In the genomic region with DNA sequence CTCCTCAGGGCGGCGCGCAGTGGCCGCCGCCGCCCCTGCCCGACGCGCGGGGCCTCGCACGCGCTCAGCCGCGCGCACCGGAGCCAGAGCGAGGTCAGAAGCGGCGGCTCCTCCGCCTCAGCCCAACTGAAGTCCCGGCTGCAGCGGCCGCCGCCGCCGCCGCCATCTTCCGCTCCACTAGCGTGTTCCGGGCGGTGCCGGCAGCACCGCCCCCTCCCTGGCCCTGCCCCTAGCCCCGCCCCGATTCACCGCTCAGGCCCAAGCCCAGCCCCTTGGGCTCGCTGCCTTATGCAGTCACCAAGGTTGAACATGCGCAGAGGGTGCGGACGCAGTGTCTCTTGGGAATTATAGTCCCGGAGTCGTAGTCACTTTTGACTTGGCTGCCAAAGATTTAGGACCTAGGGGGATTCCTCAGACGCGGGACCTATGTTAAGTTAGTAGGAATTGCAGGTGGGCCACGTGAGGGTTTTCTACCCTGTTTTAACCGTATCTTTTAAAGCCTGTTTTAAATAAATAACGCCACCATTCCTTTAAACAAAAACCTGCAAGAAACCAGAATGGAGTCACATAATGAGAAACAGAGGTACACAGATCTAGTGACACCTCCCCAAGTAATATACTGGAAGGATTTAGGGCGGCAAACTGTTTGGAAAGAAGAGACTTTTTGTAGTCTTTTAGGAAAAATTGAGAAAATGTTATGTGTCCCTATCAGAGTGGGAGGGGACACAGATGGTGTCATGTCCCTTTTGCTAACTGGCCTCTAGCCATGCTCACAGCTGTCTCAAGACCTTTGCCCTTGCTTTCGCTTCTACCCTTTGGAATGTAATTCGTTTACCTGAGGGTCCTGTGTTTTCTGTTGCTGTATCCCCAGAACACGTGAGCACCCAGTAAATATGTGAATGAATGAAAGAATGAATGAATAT, we compare ENCODE assay signal across 8 cellular contexts. TPM values are rescaled to one million over a fixed set of nuclear protein-coding genes. Genes with fewer than 3 reads are reported as not detected.
DNase-seq lines count a peak whose midpoint lies in the region; ATAC-seq and TF ChIP-seq lines count a peak whose summit lies in the region.

A gene with protein sequence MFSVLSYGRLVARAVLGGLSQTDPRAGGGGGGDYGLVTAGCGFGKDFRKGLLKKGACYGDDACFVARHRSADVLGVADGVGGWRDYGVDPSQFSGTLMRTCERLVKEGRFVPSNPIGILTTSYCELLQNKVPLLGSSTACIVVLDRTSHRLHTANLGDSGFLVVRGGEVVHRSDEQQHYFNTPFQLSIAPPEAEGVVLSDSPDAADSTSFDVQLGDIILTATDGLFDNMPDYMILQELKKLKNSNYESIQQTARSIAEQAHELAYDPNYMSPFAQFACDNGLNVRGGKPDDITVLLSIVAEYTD (minus strand): TSS at position 182 of the 923 bp plus-strand sequence. CDS start 287 bp downstream, outside the sequence.

- peak within 1 kb of the TSS; percentile 67 for H3K4me3 ChIP-seq in GM12864 (ENCODE audit: low read depth, low read length)
- peak within 1 kb of the TSS; percentile 87 for H3K4me3 ChIP-seq in SU-DHL-6 (ENCODE audit: insufficient read depth, low read length, poor library complexity, severe bottlenecking)
- H3K4me3 ChIP-seq in thoracic aorta, result peak within 1 kb of the TSS; percentile 82

- POLR2A ChIA-PET in activated naive CD8-positive, alpha-beta T cell treated with anti-CD3 and anti-CD28 coated beads, Interleukin-2, amount 10 ng/mL, durations not matched to agents 7 days and 5 days (lab: Charles Lee), result interaction anchor here (1.2 to 2.6 kb wide), 2 partner anchors 81 to 133 kb away, joined by 3 to 11 read pairs; a partner anchor contains a TSS

- H4K20me1 ChIP-seq in SU-DHL-6 (ENCODE audit: low read depth, low read length), result peaks cover 4% of the 10 kb centered on the region; the same call in 1 of the 2 replicates

- H3K9me2 ChIP-seq in SU-DHL-6 (replicated peaks; ENCODE audit: insufficient read depth, low read length), result no peaks in the 10 kb centered on the region

- peak within 1 kb of the TSS; percentile 94 for H3K4me3 Mint-ChIP-seq in activated naive CD8-positive, alpha-beta T cell treated with anti-CD3 and anti-CD28 coated beads, Interleukin-2, amount 10 ng/mL, durations not matched to agents 7 days and 5 days
- peak within 1 kb of the TSS; percentile 85 for H3K4me3 Mint-ChIP-seq in osteocyte (ENCODE audit: unreplicated experiment)

- peak; percentile 94 for DNase-seq in GM12864 (ENCODE audit: low read depth)
- peak; percentile 96 to 99 (median 98) for DNase-seq in NCI-H1417 (lab: John Stamatoyannopoulos, UW)
- peak; percentile 91 for DNase-seq in activated naive CD8-positive, alpha-beta T cell treated with anti-CD3 and anti-CD28 coated beads, Interleukin-2, amount 10 ng/mL, durations not matched to agents 7 days and 5 days
- peak; percentile 97 to 99 (median 98) for DNase-seq in head of caudate nucleus
- DNase-seq in osteocyte (ENCODE audit: extremely low spot score, unreplicated experiment), result peak; percentile 99
- DNase-seq in thoracic aorta (ENCODE audit: low spot score), result peak; percentile 90

- intact Hi-C loops in head of caudate nucleus (cut with DNase I), result loop anchor here (5.0 kb wide), 2 partner anchors 81 to 116 kb away; a partner anchor contains a TSS

- no peaks in the 10 kb centered on the region for H3K9me3 ChIP-seq in SU-DHL-6 (ENCODE audit: insufficient read depth, low read length)
- no peaks in the 10 kb centered on the region for H3K9me3 ChIP-seq in thoracic aorta

- peaks cover 45% of the 10 kb centered on the region for H3K79me2 ChIP-seq in SU-DHL-6 (ENCODE audit: insufficient read depth, low read length)

- ATAC-seq in HG02678 (IDR thresholded peaks at IDR 0.05; ENCODE audit: unreplicated experiment) (peak; percentile 90), thoracic aorta (ENCODE audit: insufficient number of reproducible peaks, low FRiP score, low read depth) (peak; percentile 97)
- peak; percentile 95 for ATAC-seq in activated naive CD8-positive, alpha-beta T cell treated with anti-CD3 and anti-CD28 coated beads, Interleukin-2, amount 10 ng/mL, durations not matched to agents 7 days and 5 days (ENCODE audit: low read depth)

- H3K36me3 Mint-ChIP-seq in activated naive CD8-positive, alpha-beta T cell treated with anti-CD3 and anti-CD28 coated beads, Interleukin-2, amount 10 ng/mL, durations not matched to agents 7 days and 5 days, result peaks cover 9% of the 10 kb centered on the region
- no peaks in the 10 kb centered on the region for H3K36me3 Mint-ChIP-seq in osteocyte (ENCODE audit: unreplicated experiment)

- H3F3A ChIP-seq in SU-DHL-6 (ENCODE audit: insufficient read depth), result peaks cover 9% of the 10 kb centered on the region; the same call in 1 of the 2 replicates

- H3K36me3 ChIP-seq in SU-DHL-6 (ENCODE audit: low read length) (no peaks in the 10 kb centered on the region), thoracic aorta (no peaks in the 10 kb centered on the region)

- no peaks in the 10 kb centered on the region for H3K9me3 Mint-ChIP-seq in activated naive CD8-positive, alpha-beta T cell treated with anti-CD3 and anti-CD28 coated beads, Interleukin-2, amount 10 ng/mL, durations not matched to agents 7 days and 5 days
- no peaks in the 10 kb centered on the region for H3K9me3 Mint-ChIP-seq in osteocyte (ENCODE audit: unreplicated experiment)

- H3K4me2 ChIP-seq in SU-DHL-6 (ENCODE audit: low read depth, low read length, poor library complexity, severe bottlenecking), result peak within 1 kb of the TSS; percentile 83

- H3K27me3 Mint-ChIP-seq in activated naive CD8-positive, alpha-beta T cell treated with anti-CD3 and anti-CD28 coated beads, Interleukin-2, amount 10 ng/mL, durations not matched to agents 7 days and 5 days, result no peaks in the 10 kb centered on the region
- no peaks in the 10 kb centered on the region for H3K27me3 Mint-ChIP-seq in osteocyte (ENCODE audit: unreplicated experiment)

- H3K27ac ChIP-seq in SU-DHL-6 (ENCODE audit: low read depth, low read length) (peak within 1 kb of the TSS; percentile 51), thoracic aorta (peak within 1 kb of the TSS; percentile 60 to 87)

- H3K27ac Mint-ChIP-seq in activated naive CD8-positive, alpha-beta T cell treated with anti-CD3 and anti-CD28 coated beads, Interleukin-2, amount 10 ng/mL, durations not matched to agents 7 days and 5 days, result peak within 1 kb of the TSS; percentile 91
- H3K27ac Mint-ChIP-seq in osteocyte (ENCODE audit: unreplicated experiment), result peak within 1 kb of the TSS; percentile 89

- H2AFZ ChIP-seq in SU-DHL-6 (ENCODE audit: low read depth, low read length, severe bottlenecking), result peak within 1 kb of the TSS; percentile 79

- peaks cover 31 to 42% of the 10 kb centered on the region in 2 donors for H3K4me1 ChIP-seq in thoracic aorta (ENCODE audit: control insufficient read depth in 1 of 2, low read depth in 2 of 2)

- H3K4me1 Mint-ChIP-seq in activated naive CD8-positive, alpha-beta T cell treated with anti-CD3 and anti-CD28 coated beads, Interleukin-2, amount 10 ng/mL, durations not matched to agents 7 days and 5 days, result peaks cover 52% of the 10 kb centered on the region
- peaks cover 41% of the 10 kb centered on the region for H3K4me1 Mint-ChIP-seq in osteocyte (ENCODE audit: unreplicated experiment)

- H3K27me3 ChIP-seq in SU-DHL-6 (ENCODE audit: low read length), result no peaks in the 10 kb centered on the region
- no peaks in the 10 kb centered on the region for H3K27me3 ChIP-seq in thoracic aorta (replicated peaks; ENCODE audit: insufficient read depth)

- H3K9ac ChIP-seq in SU-DHL-6 (ENCODE audit: low read length), result peak within 1 kb of the TSS; percentile 87

- TF ChIP-seq CTCF in GM12864 (IDR thresholded peaks at IDR 0.05; ENCODE audit: low read depth, low read length, missing control alignments), result no peak
- TF ChIP-seq CTCF in SU-DHL-6 (IDR thresholded peaks at IDR 0.05; ENCODE audit: insufficient read depth, low read length, poor library complexity, severe bottlenecking), result no peak
- TF ChIP-seq CTCF in osteocyte (IDR thresholded peaks at IDR 0.05), result no peak
- no peak for TF ChIP-seq CTCF in thoracic aorta (IDR thresholded peaks at IDR 0.05)

RNA-seq across cellular contexts. Expression of the gene that starts here (rescaled TPM):
- total RNA-seq in activated naive CD8-positive, alpha-beta T cell treated with anti-CD3 and anti-CD28 coated beads, Interleukin-2, amount 10 ng/mL, durations not matched to agents 7 days and 5 days, result 10 to 100 TPM; 28.3 to 30.0 TPM
- 13.3 and 14.4 TPM in 2 replicates for total RNA-seq in osteocyte
- total RNA-seq in thoracic aorta, result 10 to 100 TPM; 11.8 to 30.4 TPM

Comparison
In these comparisons a context has a peak if more than half of its experiments do, and no peak if none do; other contexts are left out.
1. Peak in every context shown above with its lines: DNase-seq, ATAC-seq, H3K4me3 ChIP-seq and H3K27ac ChIP-seq.